29 cellular contexts compared by ENCODE assay signal in genomic region chr7:120733835-120734234, GRCh38.
"Had no signal": no experiment of that assay in that cellular context is flagged by ENCODE, and none has a peak within 500 bp of the region (broad histone marks: within the 10 kb centered on the region; RNA-seq: fewer than 3 reads in every experiment).

No MANE protein-coding gene starts in this region.

- H3K27ac ChIP-seq: adrenal gland, body of pancreas, brain microvascular endothelial cell, breast epithelium, VCaP had no signal

- H3K9me3 ChIP-seq: adrenal gland, body of pancreas, breast epithelium had no signal

- H3K4me3 ChIP-seq: adrenal gland, body of pancreas, breast epithelium had no signal

- H3K4me1 ChIP-seq: adrenal gland, body of pancreas, breast epithelium had no signal

- DNase-seq: activated B cell treated with CpG ODN at 0.5 μM for 24 hours; activated CD4-positive, alpha-beta memory T cell treated with anti-CD3 and anti-CD28 coated beads for 36 hours; activated CD4-positive, alpha-beta T cell treated with anti-CD3 and anti-CD28 coated beads for 4 hours; activated CD4-positive, alpha-beta T cell treated with anti-CD3 and anti-CD28 coated beads, Interleukin-2, amount 10 ng/mL, durations not matched to agents 24 days and 14 days; activated CD4-positive, alpha-beta T cell treated with anti-CD3 and anti-CD28 coated beads, Interleukin-2, amount 50 U/mL, for 1 hour; activated CD4-positive, alpha-beta T cell treated with anti-CD3 and anti-CD28 coated beads, Interleukin-2, amount 50 U/mL, for 4 hours; activated CD4-positive, CD25-positive, alpha-beta regulatory T cell treated with anti-CD3 and anti-CD28 coated beads, Interleukin-2, amount 50 U/mL, for 72 hours; activated CD8-positive, alpha-beta memory T cell treated with anti-CD3 and anti-CD28 coated beads, Interleukin-2, amount 50 U/mL, for 4 hours; activated CD8-positive, alpha-beta T cell treated with anti-CD3 and anti-CD28 coated beads for 36 hours; activated effector memory CD4-positive, alpha-beta T cell treated with anti-CD3 and anti-CD28 coated beads, Interleukin-2, amount 50 U/mL, for 16 hours; activated gamma-delta T cell treated with Interleukin-2 at 50 U/mL for 16 hours; activated naive CD4-positive, alpha-beta T cell; activated naive CD4-positive, alpha-beta T cell treated with anti-CD3 and anti-CD28 coated beads for 36 hours; activated naive CD4-positive, alpha-beta T cell treated with anti-CD3 and anti-CD28 coated beads, Interleukin-2, amount 50 U/mL, for 16 hours; activated naive CD8-positive, alpha-beta T cell treated with anti-CD3 and anti-CD28 coated beads for 36 hours; activated T-cell treated with anti-CD3 and anti-CD28 coated beads for 4 hours; activated T-cell treated with anti-CD3 and anti-CD28 coated beads, Interleukin-2, amount 50 U/mL, for 1 hour; activated T-cell treated with anti-CD3 and anti-CD28 coated beads, Interleukin-2, amount 50 U/mL, for 4 hours; activated T-cell treated with anti-CD3 and anti-CD28 coated beads, Interleukin-2, amount 50 U/mL, for 72 hours; adrenal gland; amniotic stem cell; aorta; body of pancreas; central memory CD4-positive, alpha-beta T cell; T-helper 2 cell; T-helper 9 cell had no signal

- H3K27me3 ChIP-seq: adrenal gland, body of pancreas, brain microvascular endothelial cell, breast epithelium had no signal

- H3K36me3 ChIP-seq: adrenal gland, brain microvascular endothelial cell, breast epithelium had no signal
